ENCODE assay signal across 2 cellular contexts in the genomic region with DNA sequence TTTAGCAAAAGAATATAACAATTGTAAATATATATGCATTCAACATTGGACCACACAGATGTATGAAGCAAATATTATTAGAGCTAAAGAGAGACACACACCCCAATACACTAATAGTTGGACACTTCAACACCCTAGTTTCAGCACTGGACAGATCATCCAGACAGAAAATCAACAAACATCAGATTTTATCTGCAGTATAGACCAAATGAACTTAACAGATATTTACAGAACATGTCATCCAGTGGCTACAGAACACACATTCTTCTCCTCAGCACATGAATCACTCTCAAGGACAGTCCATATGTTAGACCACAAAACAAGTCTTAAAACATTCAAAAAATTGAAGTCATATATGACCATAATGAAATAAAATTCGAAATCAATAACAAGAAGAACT.
TF ChIP-seq lines count a peak whose summit lies in the region.

No MANE protein-coding gene starts in this region.

TF ChIP-seq in HepG2, 621 proteins besides CTCF, POLR2A, EP300 and RAD21 (continues in another document):
- TF ChIP-seq ZFP1 (CRISPR knock-in tag; IDR thresholded peaks at IDR 0.05) (no peak), ZNF20 (CRISPR knock-in tag; IDR thresholded peaks at IDR 0.05) (no peak), NFE2 (CRISPR knock-in tag; IDR thresholded peaks at IDR 0.05) (no peak), E2F1 (CRISPR knock-in tag; IDR thresholded peaks at IDR 0.05) (no peak), BHLHE40 (IDR thresholded peaks at IDR 0.05; ENCODE audit: low read length) (no peak), ARID5B (CRISPR knock-in tag; IDR thresholded peaks at IDR 0.05) (peak; percentile 39; the same call in 1 of the 2 replicates), KLF11 (CRISPR knock-in tag; IDR thresholded peaks at IDR 0.05) (no peak), ZNF326 (CRISPR knock-in tag; IDR thresholded peaks at IDR 0.05; ENCODE audit: borderline replicate concordance) (no peak), ZNF670 (CRISPR knock-in tag; IDR thresholded peaks at IDR 0.05; ENCODE audit: borderline replicate concordance) (no peak), ATAD3A (CRISPR knock-in tag; IDR thresholded peaks at IDR 0.05) (no peak), JUND (CRISPR knock-in tag; IDR thresholded peaks at IDR 0.05) (no peak), SOX6 (IDR thresholded peaks at IDR 0.05) (no peak), SOX6 (CRISPR knock-in tag; IDR thresholded peaks at IDR 0.05) (no peak), SRSF4 (IDR thresholded peaks at IDR 0.05; ENCODE audit: low read depth, low read length, poor library complexity, severe bottlenecking) (no peak), NFIC (IDR thresholded peaks at IDR 0.05; ENCODE audit: low read length) (no peak), HNRNPUL1 (IDR thresholded peaks at IDR 0.05; ENCODE audit: low read depth, low read length) (no peak), MIER2 (CRISPR knock-in tag; IDR thresholded peaks at IDR 0.05) (peak; percentile 96), XBP1 (CRISPR knock-in tag; IDR thresholded peaks at IDR 0.05) (no peak), MAFK (conservative IDR thresholded peaks at IDR 0.05 in 1 of 2, IDR thresholded peaks at IDR 0.05 in 1 of 2; ENCODE audit: low read length in 2 of 2) (no peak), TAF15 (IDR thresholded peaks at IDR 0.05; ENCODE audit: low read depth, low read length, poor library complexity, severe bottlenecking) (no peak), HNRNPL (IDR thresholded peaks at IDR 0.05; ENCODE audit: low read depth, low read length) (no peak), ZNF552 (CRISPR knock-in tag; IDR thresholded peaks at IDR 0.05; ENCODE audit: borderline replicate concordance) (no peak), MBD4 (IDR thresholded peaks at IDR 0.05; ENCODE audit: borderline replicate concordance, low read length) (no peak), HMG20A (CRISPR knock-in tag; IDR thresholded peaks at IDR 0.05; ENCODE audit: borderline replicate concordance) (peak; percentile 33; the same call in 1 of the 2 replicates), ZBTB14 (CRISPR knock-in tag; IDR thresholded peaks at IDR 0.05) (no peak)
- TF ChIP-seq, protein P1, sequence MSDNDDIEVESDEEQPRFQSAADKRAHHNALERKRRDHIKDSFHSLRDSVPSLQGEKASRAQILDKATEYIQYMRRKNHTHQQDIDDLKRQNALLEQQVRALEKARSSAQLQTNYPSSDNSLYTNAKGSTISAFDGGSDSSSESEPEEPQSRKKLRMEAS (IDR thresholded peaks at IDR 0.05), result no peak

TF ChIP-seq in endothelial cell of umbilical vein, 7 proteins besides CTCF, POLR2A, EP300 and RAD21:
- no peak for TF ChIP-seq EZH2 (IDR thresholded peaks at IDR 0.05; ENCODE audit: borderline replicate concordance, low read depth, low read length, severe bottlenecking)
- no peak for TF ChIP-seq FOS (IDR thresholded peaks at IDR 0.05; ENCODE audit: borderline replicate concordance, insufficient read depth, low read length)
- no peak for TF ChIP-seq GATA2 (IDR thresholded peaks at IDR 0.05; ENCODE audit: insufficient read depth, insufficient read length, low read depth, low read length)
- TF ChIP-seq POLR2AphosphoS5 (IDR thresholded peaks at IDR 0.05; ENCODE audit: insufficient read depth, low read depth, low read length), result no peak
- no peak for TF ChIP-seq JUN (IDR thresholded peaks at IDR 0.05; ENCODE audit: borderline replicate concordance, insufficient read depth, insufficient read length, low read depth)
- no peak for TF ChIP-seq MYC (IDR thresholded peaks at IDR 0.05; ENCODE audit: low read depth, low read length)
- TF ChIP-seq, protein P1 (IDR thresholded peaks at IDR 0.05; ENCODE audit: insufficient read depth, insufficient read length), result no peak
